ENCODE assay signal across 8 cellular contexts in genomic region chr9:37592108-37592951, GRCh38. TPM values are rescaled to one million over a fixed set of nuclear protein-coding genes. Genes with fewer than 3 reads are reported as not detected.
DNase-seq lines count a peak whose midpoint lies in the region; ATAC-seq and TF ChIP-seq lines count a peak whose summit lies in the region.

Gene TOMM5 (minus strand): TSS chr9:37592597. CDS start chr9:37592532, 65 bp downstream.

- CTCF ChIA-PET in Caco-2 (lab: Charles Lee) = interaction anchor here (0.7 kb wide), 1 partner anchor 12 kb away, joined by 3 read pairs; no protein-coding TSS in a partner anchor
- CTCF ChIA-PET in activated CD8-positive, alpha-beta memory T cell treated with anti-CD3 and anti-CD28 coated beads, Interleukin-2, amount 10 ng/mL, durations not matched to agents 7 days and 5 days (lab: Charles Lee) = interaction anchor here (0.8 to 1.6 kb wide), 8 partner anchors 9 to 200 kb away, joined by 3 to 10 read pairs (median 4); partner anchors contain the start of genes FBXO10 and POLR1E

- H3K36me3 Mint-ChIP-seq in Caco-2 (ENCODE audit: insufficient read depth, unreplicated experiment) = peaks cover 31% of the 10 kb centered on the region
- H3K36me3 Mint-ChIP-seq in activated CD8-positive, alpha-beta memory T cell treated with anti-CD3 and anti-CD28 coated beads, Interleukin-2, amount 10 ng/mL, durations not matched to agents 7 days and 5 days = peaks cover 19% of the 10 kb centered on the region

- H3K36me3 ChIP-seq in Caco-2 (ENCODE audit: control insufficient read depth, insufficient read depth, low read length) (no peaks in the 10 kb centered on the region; the same call in none of the 2 replicates), endocrine pancreas (ENCODE audit: control insufficient read depth, insufficient read depth, low read length) (no peaks in the 10 kb centered on the region), mesendoderm (ENCODE audit: control insufficient read depth, insufficient read depth, low read length) (peaks cover 2% of the 10 kb centered on the region)

- POLR2A ChIA-PET in Caco-2 (lab: Charles Lee) = interaction anchor here (0.7 to 1.6 kb wide), 6 partner anchors 10 to 192 kb away, joined by 3 to 7 read pairs (median 3); partner anchors contain the start of genes EXOSC3, FBXO10 and POLR1E

- peak within 1 kb of the TSS; percentile 84 for H3K4me2 ChIP-seq in mesendoderm (ENCODE audit: low read length)

- no CpG with 5 or more reads among the region's 72 CpGs for WGBS in mesendoderm (ENCODE audit: extremely low coverage, insufficient coverage, low lambda C conversion rate)

- H3K4ac ChIP-seq in mesendoderm (ENCODE audit: low read depth, low read length) = peak within 1 kb of the TSS; percentile 77

- peak within 1 kb of the TSS; percentile 55 for H2BK120ac ChIP-seq in mesendoderm (ENCODE audit: low read depth, low read length)

- H3K27ac ChIP-seq in mesendoderm (ENCODE audit: low read depth, low read length) = no peak within 1 kb of the TSS

- H3K27ac Mint-ChIP-seq in Caco-2 (ENCODE audit: unreplicated experiment) = peak within 1 kb of the TSS; percentile 99
- H3K27ac Mint-ChIP-seq in activated CD8-positive, alpha-beta memory T cell treated with anti-CD3 and anti-CD28 coated beads, Interleukin-2, amount 10 ng/mL, durations not matched to agents 7 days and 5 days = peak within 1 kb of the TSS; percentile 93

- H3K18ac ChIP-seq in mesendoderm (ENCODE audit: low read length) = peak within 1 kb of the TSS; percentile 25

- peak within 1 kb of the TSS; percentile 59 for H4K8ac ChIP-seq in mesendoderm (ENCODE audit: low read depth, low read length)

- H2BK15ac ChIP-seq in mesendoderm (replicated peaks; ENCODE audit: low read depth) = no peak within 1 kb of the TSS

- peak within 1 kb of the TSS; percentile 47 for H2BK5ac ChIP-seq in mesendoderm (ENCODE audit: low read length)

- peak within 1 kb of the TSS; percentile 99 for H3K56ac ChIP-seq in mesendoderm (ENCODE audit: low read length)

- H3K23ac ChIP-seq in mesendoderm (ENCODE audit: low read length) = peak within 1 kb of the TSS; percentile 11

- no peaks in the 10 kb centered on the region for H3K27me3 ChIP-seq in Caco-2 (replicated peaks; ENCODE audit: control insufficient read depth, insufficient read depth, low read length)
- no peaks in the 10 kb centered on the region for H3K27me3 ChIP-seq in endocrine pancreas (ENCODE audit: control insufficient read depth, insufficient read depth, low read length)
- H3K27me3 ChIP-seq in mesendoderm (ENCODE audit: insufficient read depth, low read length, poor library complexity) = no peaks in the 10 kb centered on the region

- peak within 1 kb of the TSS; percentile 98 for H3K4me3 Mint-ChIP-seq in Caco-2 (ENCODE audit: unreplicated experiment)
- H3K4me3 Mint-ChIP-seq in activated CD8-positive, alpha-beta memory T cell treated with anti-CD3 and anti-CD28 coated beads, Interleukin-2, amount 10 ng/mL, durations not matched to agents 7 days and 5 days = peak within 1 kb of the TSS; percentile 93

- no peaks in the 10 kb centered on the region for H3K9me3 Mint-ChIP-seq in Caco-2 (ENCODE audit: unreplicated experiment)
- H3K9me3 Mint-ChIP-seq in activated CD8-positive, alpha-beta memory T cell treated with anti-CD3 and anti-CD28 coated beads, Interleukin-2, amount 10 ng/mL, durations not matched to agents 7 days and 5 days (ENCODE audit: low read depth) = no peaks in the 10 kb centered on the region

- no peak within 1 kb of the TSS for H2AK5ac ChIP-seq in mesendoderm (ENCODE audit: low read length)

- ATAC-seq in GM21390 (IDR thresholded peaks at IDR 0.05; ENCODE audit: unreplicated experiment) = peak; percentile 92
- ATAC-seq in activated CD8-positive, alpha-beta memory T cell treated with anti-CD3 and anti-CD28 coated beads, Interleukin-2, amount 10 ng/mL, durations not matched to agents 7 days and 5 days = peak; percentile 97

- H3K4me1 ChIP-seq in Caco-2 = peaks cover 13% of the 10 kb centered on the region
- H3K4me1 ChIP-seq in endocrine pancreas (ENCODE audit: control insufficient read depth, insufficient read depth, low read length) = peaks cover 6% of the 10 kb centered on the region
- no peaks in the 10 kb centered on the region for H3K4me1 ChIP-seq in mesendoderm (ENCODE audit: control insufficient read depth, low read depth, low read length)

- BruUV-seq in Caco-2 (replicated peaks; lab: Mats Ljungman, UMichigan) = TSS peak; percentile 48

- TF ChIP-seq CTCF in Caco-2 (IDR thresholded peaks at IDR 0.05; ENCODE audit: insufficient read depth in 1 of 2, low read depth in 1 of 2, low read length in 1 of 2, severe bottlenecking in 1 of 2, unreplicated experiment in 1 of 2) = no peak

- no peaks in the 10 kb centered on the region for H3K27me3 Mint-ChIP-seq in Caco-2 (ENCODE audit: insufficient read depth, unreplicated experiment)
- H3K27me3 Mint-ChIP-seq in activated CD8-positive, alpha-beta memory T cell treated with anti-CD3 and anti-CD28 coated beads, Interleukin-2, amount 10 ng/mL, durations not matched to agents 7 days and 5 days = peaks cover 24% of the 10 kb centered on the region

- H3K9ac ChIP-seq in endocrine pancreas (ENCODE audit: control insufficient read depth, insufficient read depth, low read length) (peak within 1 kb of the TSS; percentile 95), mesendoderm (ENCODE audit: low read length) (peak within 1 kb of the TSS; percentile 97)

- H3K4me3 ChIP-seq in Caco-2 (ENCODE audit: low read depth, low read length) (peak within 1 kb of the TSS; percentile 90), endocrine pancreas (ENCODE audit: control insufficient read depth, insufficient read depth, low read length) (peak within 1 kb of the TSS; percentile 73), mesendoderm (ENCODE audit: low read length) (peak within 1 kb of the TSS; percentile 77)

- peak within 1 kb of the TSS; percentile 63 for H4K5ac ChIP-seq in mesendoderm (ENCODE audit: low read length)

- DNase-seq in Caco-2 = peak; percentile 93 to 96
- DNase-seq in HUDEP-2 (lab: John Stamatoyannopoulos, UW; ENCODE audit: unreplicated experiment in 76 of 76) = peak in 75 of 76 experiments; percentile 28 to 91 (median 82)
- peak; percentile 76 for DNase-seq in NOMO-1 treated with dmso at 0.1 percent for 144 hours (lab: John Stamatoyannopoulos, UW; ENCODE audit: unreplicated experiment)
- DNase-seq in activated CD8-positive, alpha-beta memory T cell treated with anti-CD3 and anti-CD28 coated beads, Interleukin-2, amount 10 ng/mL, durations not matched to agents 7 days and 5 days = peak; percentile 95
- DNase-seq in mesendoderm = peak; percentile 95
- DNase-seq in stimulated activated CD8-positive, alpha-beta memory T cell treated with anti-CD3 and anti-CD28 coated beads, Interleukin-15, amount 100 ng/mL, for 1 hour (ENCODE audit: low read depth) = peak; percentile 77

- peaks cover 19% of the 10 kb centered on the region for H3K4me1 Mint-ChIP-seq in Caco-2 (ENCODE audit: low read depth, unreplicated experiment)
- H3K4me1 Mint-ChIP-seq in activated CD8-positive, alpha-beta memory T cell treated with anti-CD3 and anti-CD28 coated beads, Interleukin-2, amount 10 ng/mL, durations not matched to agents 7 days and 5 days = peaks cover 36% of the 10 kb centered on the region

- peaks cover 29% of the 10 kb centered on the region for H3K79me2 ChIP-seq in mesendoderm (ENCODE audit: control insufficient read depth, insufficient read depth, low read length)

- intact Hi-C loops in Caco-2 (cut with micrococcal nuclease; ENCODE audit: unreplicated experiment) = loop anchor here (5.0 kb wide), 3 partner anchors 40 to 105 kb away; partner anchors contain the start of genes FRMPD1 and POLR1E

- H3K79me1 ChIP-seq in mesendoderm (ENCODE audit: low read length) = peaks cover 4% of the 10 kb centered on the region

- H3K9me3 ChIP-seq in Caco-2 (no peaks in the 10 kb centered on the region), endocrine pancreas (ENCODE audit: control insufficient read depth, low read length) (no peaks in the 10 kb centered on the region)

RNA-seq across cellular contexts. Expression of gene TOMM5, which starts in this region (rescaled TPM):
- 185 and 201 TPM in 2 replicates for total RNA-seq in Caco-2 (2022)
- 100 to 1,000 TPM in 1 of 2 experiments, 10 to 100 TPM in 1; 91.6 to 113 TPM for total RNA-seq in activated CD8-positive, alpha-beta memory T cell treated with anti-CD3 and anti-CD28 coated beads, Interleukin-2, amount 10 ng/mL, durations not matched to agents 7 days and 5 days
- 311 TPM for polyA plus RNA-seq in mesendoderm (2013, experiment 1 of 2)
- polyA plus RNA-seq in mesendoderm (2013, experiment 2 of 2) = 314 TPM
